In the genomic region with DNA sequence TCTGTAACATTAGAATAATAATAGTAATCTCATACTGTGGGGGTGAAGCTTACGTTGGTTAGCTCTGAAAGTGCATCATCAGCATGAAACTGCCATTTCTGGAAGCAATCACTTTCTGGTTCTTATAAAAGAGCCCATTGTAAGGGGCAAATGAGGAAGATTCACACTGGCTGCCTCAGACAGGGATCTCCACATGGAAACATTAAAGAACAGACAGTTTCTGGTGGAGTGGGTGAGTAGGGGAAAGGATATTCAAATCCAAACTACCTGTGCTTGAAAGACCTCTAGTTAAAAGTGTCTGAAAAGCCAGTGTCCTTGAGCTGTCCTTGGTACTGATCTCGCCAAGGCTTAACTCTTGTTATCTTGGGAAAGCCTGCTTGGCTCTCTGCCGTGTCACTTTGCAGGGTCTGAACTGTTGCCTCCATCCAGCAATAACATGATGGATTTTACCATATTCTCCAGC, we compare ENCODE assay signal across 14 cellular contexts.
DNase-seq lines count a peak whose midpoint lies in the region; ATAC-seq lines count a peak whose summit lies in the region.
"Had no signal": no experiment of that assay in that cellular context is flagged by ENCODE, and none has a peak within 500 bp of the region (broad histone marks: within the 10 kb centered on the region; RNA-seq: fewer than 3 reads in every experiment).

No MANE protein-coding gene starts in this region.

- peak; percentile 38 for DNase-seq in AG20443 (ENCODE audit: low spot score)
- peak; percentile 63 to 65 for DNase-seq in Kasumi-1 (lab: John Stamatoyannopoulos, UW)
- DNase-seq in islet precursor cell, result peak; percentile 57
- DNase-seq in cerebellar cortex (ENCODE audit: low spot score), result no peak
- no peak for DNase-seq in NCI-H146 (lab: John Stamatoyannopoulos, UW)
- DNase-seq in NCI-H345 (lab: John Stamatoyannopoulos, UW), result no peak
- DNase-seq: activated CD4-positive, alpha-beta T cell treated with anti-CD3 and anti-CD28 coated beads, Interleukin-2, amount 50 U/mL, for 48 hours; amniotic stem cell; CD4-positive, alpha-beta T cell; NCI-H1092 treated with DMSO at 0.1 percent for 48 hours had no signal

- H3K27ac ChIP-seq in angular gyrus (ENCODE audit: low read depth, low read length), result peak overlapping the region; percentile 71
- H3K27ac ChIP-seq: skin epidermis had no signal

- no peak for ATAC-seq in GM21529 (IDR thresholded peaks at IDR 0.05; ENCODE audit: unreplicated experiment)
- ATAC-seq: Panc1 had no signal

Comparison
In these comparisons a context has a peak if more than half of its experiments do, and no peak if none do; other contexts are left out.
1. DNase-seq: peak in AG20443 (single experiment), Kasumi-1 (2 of 2) and islet precursor cell (single experiment); none in cerebellar cortex (single experiment), NCI-H146 (single experiment) and NCI-H345 (single experiment).